ENCODE assay signal across 19 cellular contexts in genomic region chr15:38876211-38876610, GRCh38.
"Had no signal": no experiment of that assay in that cellular context is flagged by ENCODE, and none has a peak within 500 bp of the region (broad histone marks: within the 10 kb centered on the region; RNA-seq: fewer than 3 reads in every experiment).

No MANE protein-coding gene starts in this region.

- H3K4me3 ChIP-seq: ascending aorta, right lobe of liver, transverse colon had no signal

- H3K27ac ChIP-seq: ascending aorta, brain microvascular endothelial cell, right lobe of liver, transverse colon had no signal

- H3K9me3 ChIP-seq: ascending aorta, transverse colon had no signal

- DNase-seq: activated CD4-positive, alpha-beta T cell treated with anti-CD3 and anti-CD28 coated beads for 1 hour; activated gamma-delta T cell treated with Interleukin-2 at 50 U/mL for 16 hours; activated T-cell treated with anti-CD3 and anti-CD28 coated beads, Interleukin-2, amount 50 U/mL, for 1 hour; brain microvascular endothelial cell; caudate nucleus; dermis blood vessel endothelial cell; effector CD8-positive, alpha-beta T cell; erythroblast; glutamatergic neuron; hippocampal formation; occipital lobe; posterior cingulate gyrus; right lobe of liver; small intestine; stimulated activated CD4-positive, alpha-beta T cell treated with anti-CD3 and anti-CD28 coated beads, Interleukin-2, amount 100 ng/mL, for 24 hours; T-helper 1 cell; transverse colon had no signal

- H3K36me3 ChIP-seq: ascending aorta, brain microvascular endothelial cell, right lobe of liver, transverse colon had no signal

- ATAC-seq: right lobe of liver; stimulated activated memory B cell treated with anti-CD40 and anti-IgM and Interleukin-4, amounts not matched to agents 10 μg/mL and 1 μg/mL and 100 μg/mL, for 72 hours had no signal

- H3K27me3 ChIP-seq: ascending aorta, brain microvascular endothelial cell, right lobe of liver, transverse colon had no signal

- H3K4me1 ChIP-seq: ascending aorta, transverse colon had no signal
